7 cellular contexts compared by ENCODE assay signal in the genomic region with DNA sequence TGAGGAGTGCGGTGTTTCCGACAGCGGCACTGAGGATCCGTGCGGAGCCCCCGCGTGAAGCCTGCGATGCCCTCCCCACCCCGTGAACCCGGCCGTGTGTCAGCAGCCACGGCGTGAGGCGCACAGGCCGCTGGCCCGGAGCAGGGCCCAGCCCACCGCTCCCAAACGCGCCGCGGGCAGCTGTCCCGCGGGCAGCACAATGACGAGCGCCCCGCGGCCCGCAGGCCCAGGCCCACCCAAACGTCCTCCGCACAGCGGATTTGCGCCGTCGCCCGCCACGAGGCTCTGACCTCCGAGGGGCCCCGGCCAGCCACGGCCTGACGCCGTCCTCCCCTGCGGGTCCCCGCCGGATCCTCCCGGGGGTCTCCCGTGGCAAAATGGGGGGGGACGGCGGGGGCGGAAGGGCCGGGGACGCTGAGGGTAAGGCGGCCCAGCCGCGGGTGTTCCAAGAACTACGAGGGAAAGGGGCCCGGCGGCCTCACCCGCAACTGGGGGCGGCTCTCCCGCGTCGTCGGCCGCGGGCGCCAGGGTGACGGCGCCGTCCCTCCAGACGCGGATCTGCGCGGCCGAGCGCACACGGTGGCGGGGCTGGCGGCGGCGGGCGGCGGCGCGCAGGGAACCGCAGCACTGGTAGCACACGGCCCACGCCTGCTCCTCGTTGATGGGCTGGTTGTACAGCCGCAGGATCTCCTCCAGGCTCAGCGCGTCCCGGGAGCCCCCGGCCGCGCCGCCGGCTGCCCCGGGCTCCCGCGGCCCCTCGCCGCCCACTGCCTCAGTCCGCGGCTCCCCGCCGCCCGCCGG.
DNase-seq lines count a peak whose midpoint lies in the region; ATAC-seq and TF ChIP-seq lines count a peak whose summit lies in the region.

No MANE protein-coding gene starts in this region.

- ATAC-seq in GM21786 (IDR thresholded peaks at IDR 0.05; ENCODE audit: unreplicated experiment), result peak; percentile 25

- TF ChIP-seq CTCF in GM10248 (IDR thresholded peaks at IDR 0.05; ENCODE audit: control extremely low read depth, extremely low read depth, low read depth, missing control alignments), result no peak

- CTCF ChIA-PET in GM10248 (lab: Yijun Ruan, JAX), result interaction anchor here (2.4 to 11.5 kb wide), 2 partner anchors 13 to 264 kb away, joined by 8 to 121 read pairs; no protein-coding TSS in a partner anchor

- POLR2A ChIA-PET in GM10248 (lab: Yijun Ruan, JAX), result no interaction called here

- DNase-seq in GM10248 (ENCODE audit: extremely low spot score) (peak; percentile 46), LoVo (ENCODE audit: low spot score) (peak; percentile 36), globus pallidus (ENCODE audit: low spot score) (peak; percentile 37), nucleus accumbens (lab: John Stamatoyannopoulos, UW) (peak in 33 of 56 donors; percentile 11 to 61 (median 39)), NCI-H1436 treated with DMSO at 0.1 percent for 48 hours (lab: John Stamatoyannopoulos, UW) (no peak)
- peak; percentile 31 for DNase-seq in activated naive CD4-positive, alpha-beta T cell treated with Interleukin-2 at 50 U/mL for 16 hours
